ENCODE assay signal across 32 cellular contexts in genomic region chr18:50456285-50456684, GRCh38.
"Had no signal": no experiment of that assay in that cellular context is flagged by ENCODE, and none has a peak within 500 bp of the region (broad histone marks: within the 10 kb centered on the region; RNA-seq: fewer than 3 reads in every experiment).

No MANE protein-coding gene starts in this region.

- H3K36me3 ChIP-seq: brain microvascular endothelial cell, WERI-Rb-1 had no signal

- H3K36me3 Mint-ChIP-seq: activated naive CD4-positive, alpha-beta T cell treated with anti-CD3 and anti-CD28 coated beads, Interleukin-2, amount 10 ng/mL, durations not matched to agents 7 days and 5 days; activated naive CD8-positive, alpha-beta T cell had no signal

- H3K27me3 Mint-ChIP-seq: dendritic cell treated with granulocyte-macrophage colony-stimulating factor and Interleukin-4, amounts not matched to agents 40 ng/mL and 50 ng/mL, for 4 days had no signal

- H3K27me3 ChIP-seq: brain microvascular endothelial cell, dorsolateral prefrontal cortex had no signal

- ATAC-seq: activated CD4-positive, CD25-positive, alpha-beta regulatory T cell treated with anti-CD3 and anti-CD28 coated beads, Interleukin-2, amount 50 U/mL, for 24 hours; esophagus mucosa; T-helper 17 cell had no signal

- H3K9me3 Mint-ChIP-seq: activated B cell treated with CpG ODN at 0.5 μM for 24 hours; activated CD4-positive, alpha-beta memory T cell treated with anti-CD3 and anti-CD28 coated beads, Interleukin-2, amount 10 ng/mL, durations not matched to agents 7 days and 5 days; activated CD4-positive, alpha-beta T cell treated with anti-CD3 and anti-CD28 coated beads, Interleukin-2, amount 10 ng/mL, durations not matched to agents 24 days and 14 days; activated naive CD4-positive, alpha-beta T cell treated with anti-CD3 and anti-CD28 coated beads, Interleukin-2, amount 10 ng/mL, durations not matched to agents 7 days and 5 days; activated T-cell treated with anti-CD3 and anti-CD28 coated beads, Interleukin-2, amount 50 U/mL, for 24 hours; activated T-helper 1 cell treated with anti-CD3 and anti-CD28 coated beads, Interleukin-12 subunit alpha, Interleukin-12 subunit beta, Interleukin-2, Interleukin-4 antibody, amounts not matched to agents 30 ng/mL and 10 ng/mL and 1 ng/mL, durations not matched to agents 14 hours and 24 hours and 36 hours; activated T-helper 2 cell treated with anti-CD3 and anti-CD28 coated beads, Interferon-gamma antibody, Interleukin-2, Interleukin-4, amounts not matched to agents 10 μg/mL and 5 μg/mL and 100 μg/mL, durations not matched to agents 14 hours and 24 hours and 36 hours; central memory CD8-positive, alpha-beta T cell; dendritic cell treated with granulocyte-macrophage colony-stimulating factor and Interleukin-4, amounts not matched to agents 40 ng/mL and 50 ng/mL, for 4 days; endodermal cell; T-helper 2 cell treated with Interferon-gamma antibody and Interleukin-4, amounts not matched to agents 5 μg/mL and 100 μg/mL, for 36 hours had no signal

- H3K4me3 Mint-ChIP-seq: activated B cell treated with CpG ODN at 0.5 μM for 24 hours; activated CD4-positive, alpha-beta memory T cell treated with anti-CD3 and anti-CD28 coated beads, Interleukin-2, amount 10 ng/mL, durations not matched to agents 7 days and 5 days; activated CD4-positive, alpha-beta T cell treated with anti-CD3 and anti-CD28 coated beads, Interleukin-2, amount 10 ng/mL, durations not matched to agents 24 days and 14 days; activated naive CD4-positive, alpha-beta T cell treated with anti-CD3 and anti-CD28 coated beads, Interleukin-2, amount 10 ng/mL, durations not matched to agents 7 days and 5 days; activated naive CD8-positive, alpha-beta T cell; activated T-cell treated with anti-CD3 and anti-CD28 coated beads, Interleukin-2, amount 50 U/mL, for 24 hours; activated T-helper 1 cell treated with anti-CD3 and anti-CD28 coated beads, Interleukin-12 subunit alpha, Interleukin-12 subunit beta, Interleukin-2, Interleukin-4 antibody, amounts not matched to agents 30 ng/mL and 10 ng/mL and 1 ng/mL, durations not matched to agents 14 hours and 24 hours and 36 hours; central memory CD8-positive, alpha-beta T cell; dendritic cell treated with granulocyte-macrophage colony-stimulating factor and Interleukin-4, amounts not matched to agents 40 ng/mL and 50 ng/mL, for 4 days; endodermal cell; T-helper 17 cell; T-helper 2 cell treated with Interferon-gamma antibody and Interleukin-4, amounts not matched to agents 5 μg/mL and 100 μg/mL, for 36 hours had no signal

- DNase-seq: activated B cell treated with CpG ODN at 0.5 μM for 24 hours; activated CD4-positive, alpha-beta memory T cell treated with anti-CD3 and anti-CD28 coated beads, Interleukin-2, amount 10 ng/mL, durations not matched to agents 7 days and 5 days; activated CD4-positive, alpha-beta T cell treated with anti-CD3 and anti-CD28 coated beads, Interleukin-2, amount 10 ng/mL, durations not matched to agents 24 days and 14 days; activated CD8-positive, alpha-beta memory T cell treated with anti-CD3 and anti-CD28 coated beads, Interleukin-2, amount 50 U/mL, for 48 hours; activated effector memory CD4-positive, alpha-beta T cell treated with anti-CD3 and anti-CD28 coated beads, Interleukin-2, amount 50 U/mL, for 16 hours; activated naive CD4-positive, alpha-beta T cell treated with anti-CD3 and anti-CD28 coated beads, Interleukin-2, amount 10 ng/mL, durations not matched to agents 7 days and 5 days; activated T-cell treated with anti-CD3 and anti-CD28 coated beads for 4 hours; activated T-cell treated with anti-CD3 and anti-CD28 coated beads, Interleukin-2, amount 50 U/mL, for 24 hours; amniotic stem cell; anterior cingulate cortex; brain microvascular endothelial cell; dorsolateral prefrontal cortex; effector memory CD4-positive, alpha-beta T cell; endodermal cell; foreskin fibroblast; head of caudate nucleus; T-helper 1 cell; T-helper 17 cell; T1000; WERI-Rb-1 had no signal

- H3K4me3 ChIP-seq: coronary artery, dorsolateral prefrontal cortex had no signal

- H3K27ac Mint-ChIP-seq: activated B cell treated with CpG ODN at 0.5 μM for 24 hours; activated CD4-positive, alpha-beta memory T cell treated with anti-CD3 and anti-CD28 coated beads, Interleukin-2, amount 10 ng/mL, durations not matched to agents 7 days and 5 days; activated CD4-positive, alpha-beta T cell treated with anti-CD3 and anti-CD28 coated beads, Interleukin-2, amount 10 ng/mL, durations not matched to agents 24 days and 14 days; activated naive CD4-positive, alpha-beta T cell treated with anti-CD3 and anti-CD28 coated beads, Interleukin-2, amount 10 ng/mL, durations not matched to agents 7 days and 5 days; activated naive CD8-positive, alpha-beta T cell; activated T-cell treated with anti-CD3 and anti-CD28 coated beads, Interleukin-2, amount 50 U/mL, for 24 hours; activated T-helper 1 cell treated with anti-CD3 and anti-CD28 coated beads, Interleukin-12 subunit alpha, Interleukin-12 subunit beta, Interleukin-2, Interleukin-4 antibody, amounts not matched to agents 30 ng/mL and 10 ng/mL and 1 ng/mL, durations not matched to agents 14 hours and 24 hours and 36 hours; activated T-helper 2 cell treated with anti-CD3 and anti-CD28 coated beads, Interferon-gamma antibody, Interleukin-2, Interleukin-4, amounts not matched to agents 10 μg/mL and 5 μg/mL and 100 μg/mL, durations not matched to agents 14 hours and 24 hours and 36 hours; dendritic cell treated with granulocyte-macrophage colony-stimulating factor and Interleukin-4, amounts not matched to agents 40 ng/mL and 50 ng/mL, for 4 days; endodermal cell; T-helper 17 cell; T-helper 2 cell treated with Interferon-gamma antibody and Interleukin-4, amounts not matched to agents 5 μg/mL and 100 μg/mL, for 36 hours had no signal

- FAIRE-seq: astrocyte, bronchial epithelial cell, frontal cortex had no signal

- H3K27ac ChIP-seq: brain microvascular endothelial cell, coronary artery, dorsolateral prefrontal cortex, WERI-Rb-1 had no signal

- H3K4me1 Mint-ChIP-seq: activated B cell treated with CpG ODN at 0.5 μM for 24 hours; activated CD4-positive, alpha-beta memory T cell treated with anti-CD3 and anti-CD28 coated beads, Interleukin-2, amount 10 ng/mL, durations not matched to agents 7 days and 5 days; activated CD4-positive, alpha-beta T cell treated with anti-CD3 and anti-CD28 coated beads, Interleukin-2, amount 10 ng/mL, durations not matched to agents 24 days and 14 days; activated naive CD4-positive, alpha-beta T cell treated with anti-CD3 and anti-CD28 coated beads, Interleukin-2, amount 10 ng/mL, durations not matched to agents 7 days and 5 days; central memory CD8-positive, alpha-beta T cell; T-helper 17 cell had no signal
